Comparison of ENCODE assay signal across 16 cellular contexts in the genomic region with DNA sequence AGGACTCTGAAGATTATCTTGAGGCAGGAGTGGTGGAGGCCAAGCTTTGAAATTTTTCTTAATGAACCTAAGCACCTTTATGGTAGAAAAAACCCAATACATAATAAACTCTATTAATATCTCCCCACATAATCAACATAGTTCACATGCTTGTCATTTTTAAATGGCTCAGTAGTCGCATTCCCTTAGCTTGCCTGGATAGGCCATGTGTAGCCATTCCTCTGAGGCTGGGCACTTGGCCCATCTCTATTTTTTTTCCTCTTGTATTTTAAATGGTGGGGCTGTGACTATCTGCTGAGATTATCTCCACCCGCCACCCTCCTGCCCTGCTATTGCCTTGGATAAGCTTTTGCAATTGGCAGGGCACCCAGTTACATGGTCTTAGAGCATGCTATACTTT.
DNase-seq lines count a peak whose midpoint lies in the region; ATAC-seq and TF ChIP-seq lines count a peak whose summit lies in the region.
"Had no signal": no experiment of that assay in that cellular context is flagged by ENCODE, and none has a peak within 500 bp of the region (broad histone marks: within the 10 kb centered on the region; RNA-seq: fewer than 3 reads in every experiment).

No MANE protein-coding gene starts in this region.

- H3K27ac ChIP-seq in ascending aorta (peak overlapping the region; percentile 78 to 85), left ventricle myocardium inferior (replicated peaks) (peak overlapping the region; percentile 71), sigmoid colon (peak overlapping the region; percentile 38 to 79 (median 66))
- H3K27ac ChIP-seq: C4-2B, testis had no signal

- H3K4me3 ChIP-seq in ascending aorta = no peak overlapping the region
- no peak overlapping the region for H3K4me3 ChIP-seq in left ventricle myocardium inferior
- H3K4me3 ChIP-seq in sigmoid colon = no peak overlapping the region
- H3K4me3 ChIP-seq: testis had no signal

- no peaks in the 10 kb centered on the region for H3K36me3 ChIP-seq in ascending aorta
- no peaks in the 10 kb centered on the region for H3K36me3 ChIP-seq in left ventricle myocardium inferior
- H3K36me3 ChIP-seq in sigmoid colon = no peaks in the 10 kb centered on the region

- H3K4me1 ChIP-seq in ascending aorta = peaks cover 23 to 50% of the 10 kb centered on the region in 2 donors
- peaks cover 68% of the 10 kb centered on the region for H3K4me1 ChIP-seq in left ventricle myocardium inferior
- peaks cover 0 to 35% (median 17%) of the 10 kb centered on the region in 4 donors for H3K4me1 ChIP-seq in sigmoid colon

- no peak for TF ChIP-seq POLR2A in sigmoid colon (IDR thresholded peaks at IDR 0.05)

- H3K27me3 ChIP-seq in ascending aorta (no peaks in the 10 kb centered on the region), left ventricle myocardium inferior (ENCODE audit: low read depth) (no peaks in the 10 kb centered on the region), sigmoid colon (no peaks in the 10 kb centered on the region)
- H3K27me3 ChIP-seq: testis had no signal

- ATAC-seq in GM18520 (IDR thresholded peaks at IDR 0.05; ENCODE audit: unreplicated experiment) (no peak), HG03135 (IDR thresholded peaks at IDR 0.05; ENCODE audit: unreplicated experiment) (no peak)
- ATAC-seq: esophagus mucosa, WTC11 had no signal

- no peak for TF ChIP-seq EP300 in sigmoid colon (IDR thresholded peaks at IDR 0.05)

- DNase-seq in EL (peak; percentile 85), ascending aorta (ENCODE audit: low spot score in 2 of 2) (no peak), left ventricle myocardium inferior (no peak), sigmoid colon (no peak), MV-4-11 (lab: John Stamatoyannopoulos, UW) (no peak), NCI-H524 (lab: John Stamatoyannopoulos, UW) (no peak)
- DNase-seq: activated naive CD4-positive, alpha-beta T cell treated with anti-CD3 and anti-CD28 coated beads, Interleukin-2, amount 50 U/mL, for 16 hours; cortex of kidney; DND-41; mesendoderm; testis had no signal

- 87 to 90% methylated on average over 2 of the region's 2 CpGs for WGBS in sigmoid colon, 2 donors

- H3K9me3 ChIP-seq in ascending aorta (no peaks in the 10 kb centered on the region), left ventricle myocardium inferior (replicated peaks) (no peaks in the 10 kb centered on the region), sigmoid colon (no peaks in the 10 kb centered on the region)
- H3K9me3 ChIP-seq: testis had no signal

- intact Hi-C loops in ascending aorta (cut with DNase I) = loop anchor here (5.0 kb wide), 2 partner anchors 73 to 143 kb away; partner anchors contain the start of gene FHOD3
- intact Hi-C loops in left ventricle myocardium inferior (cut with micrococcal nuclease) = no loop called here
- intact Hi-C loops in sigmoid colon (cut with DNase I) = no loop called here

- TF ChIP-seq CTCF in ascending aorta (IDR thresholded peaks at IDR 0.05) (no peak), left ventricle myocardium inferior (IDR thresholded peaks at IDR 0.05; ENCODE audit: borderline replicate concordance) (no peak), sigmoid colon (IDR thresholded peaks at IDR 0.05) (no peak)
